1 cellular context compared by ENCODE assay signal in the genomic region with DNA sequence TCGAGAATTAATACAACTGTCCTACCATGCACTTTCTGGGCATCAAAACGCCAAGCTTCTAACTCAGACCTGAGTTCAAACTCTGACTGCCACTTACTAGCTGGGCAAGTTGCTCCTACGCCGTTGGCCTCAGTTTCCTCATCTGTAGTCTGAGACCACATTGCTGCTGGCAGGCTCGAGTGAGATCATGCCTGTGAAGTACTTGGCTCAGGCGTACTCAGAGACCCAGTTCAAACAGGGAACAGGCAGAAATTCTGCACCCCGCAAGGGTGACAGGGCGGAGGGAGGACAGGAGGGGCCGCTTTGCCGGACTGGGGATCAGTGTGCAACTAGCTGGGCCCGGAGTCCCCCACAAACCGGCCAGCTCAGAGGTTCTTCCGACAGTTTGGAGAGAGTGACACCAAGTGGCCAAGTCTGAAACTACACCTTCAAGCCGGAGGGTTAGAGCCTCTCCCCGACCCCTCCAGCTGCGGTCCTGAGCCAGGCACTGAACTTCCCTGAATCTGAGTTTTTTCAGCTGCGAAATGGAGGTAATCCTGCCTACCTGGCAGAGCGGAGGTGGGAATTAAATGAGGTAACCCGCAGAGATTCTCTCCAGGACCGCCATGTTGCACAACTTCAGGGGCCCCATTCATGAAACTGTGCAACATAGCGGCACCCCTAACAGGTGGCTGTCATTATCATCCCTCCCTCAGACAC.
TF ChIP-seq lines count a peak whose summit lies in the region.

No MANE protein-coding gene starts in this region.

TF ChIP-seq in HEK293, 187 proteins besides CTCF, POLR2A, EP300 and RAD21 (continued from another document):
- peak; percentile 20 for TF ChIP-seq ZBTB26 (tag by site-specific recombination; optimal IDR thresholded peaks at IDR 0.05)
- 0 out of 2 replicates have a peak, but pooled peaks have one; percentile 8 for TF ChIP-seq ZNF623 (tag by site-specific recombination; IDR thresholded peaks at IDR 0.05)
